Comparison of ENCODE assay signal across 17 cellular contexts in genomic region chr7:156753630-156754029, GRCh38.
"Had no signal": no experiment of that assay in that cellular context is flagged by ENCODE, and none has a peak within 500 bp of the region (broad histone marks: within the 10 kb centered on the region; RNA-seq: fewer than 3 reads in every experiment).

No MANE protein-coding gene starts in this region.

- H3K36me3 ChIP-seq: vagina had no signal

- H3K9me3 ChIP-seq: ascending aorta, esophagus squamous epithelium, left ventricle myocardium inferior, tibial nerve, vagina had no signal

- H3K9ac ChIP-seq: parathyroid adenoma had no signal

- H3K4me1 Mint-ChIP-seq: memory B cell, neural crest cell had no signal

- ATAC-seq: activated CD4-positive, CD25-positive, alpha-beta regulatory T cell treated with anti-CD3 and anti-CD28 coated beads, Interleukin-2, amount 50 U/mL, for 24 hours; activated naive CD8-positive, alpha-beta T cell treated with anti-CD3 and anti-CD28 coated beads, Interleukin-2, amount 50 U/mL, for 24 hours had no signal

- H3K9me3 Mint-ChIP-seq: memory B cell, neural crest cell had no signal

- H3K27ac ChIP-seq: ascending aorta, esophagus squamous epithelium, left ventricle myocardium inferior, parathyroid adenoma, tibial nerve, vagina had no signal

- FAIRE-seq: bronchial epithelial cell, colon, small intestine had no signal

- H3K4me1 ChIP-seq: ascending aorta, esophagus squamous epithelium, tibial nerve, vagina had no signal

- H3K4me3 ChIP-seq: ascending aorta, esophagus squamous epithelium, left ventricle myocardium inferior, tibial nerve, vagina had no signal

- H2AFZ ChIP-seq: parathyroid adenoma had no signal

- H3K4me3 Mint-ChIP-seq: activated naive CD8-positive, alpha-beta T cell treated with anti-CD3 and anti-CD28 coated beads, Interleukin-2, amount 50 U/mL, for 24 hours; memory B cell; neural crest cell had no signal

- H3K27ac Mint-ChIP-seq: activated naive CD8-positive, alpha-beta T cell treated with anti-CD3 and anti-CD28 coated beads, Interleukin-2, amount 50 U/mL, for 24 hours; memory B cell had no signal

- DNase-seq: activated CD4-positive, alpha-beta T cell treated with anti-CD3 and anti-CD28 coated beads, Interleukin-2, amount 50 U/mL, for 48 hours; activated naive CD4-positive, alpha-beta T cell treated with Interleukin-2 at 50 U/mL for 16 hours; activated naive CD8-positive, alpha-beta T cell treated with anti-CD3 and anti-CD28 coated beads, Interleukin-2, amount 50 U/mL, for 24 hours; esophagus squamous epithelium; foreskin fibroblast; islet precursor cell; left ventricle myocardium inferior; small intestine had no signal

- H3K27me3 Mint-ChIP-seq: activated naive CD8-positive, alpha-beta T cell treated with anti-CD3 and anti-CD28 coated beads, Interleukin-2, amount 50 U/mL, for 24 hours; memory B cell had no signal

- H3K27me3 ChIP-seq: ascending aorta, esophagus squamous epithelium, tibial nerve, vagina had no signal
